ENCODE assay signal across 12 cellular contexts in genomic region chr4:142563682-142564291, GRCh38.
A peak's percentile ranks its signal among the peaks of the same experiment; 100 is the strongest.
DNase-seq lines count a peak whose midpoint lies in the region; ATAC-seq and TF ChIP-seq lines count a peak whose summit lies in the region.
"Had no signal": no experiment of that assay in that cellular context is flagged by ENCODE, and none has a peak within 500 bp of the region (broad histone marks: within the 10 kb centered on the region; RNA-seq: fewer than 3 reads in every experiment).

No MANE protein-coding gene starts in this region.

- no peaks in the 10 kb centered on the region for H3K9me3 ChIP-seq in mammary epithelial cell (replicated peaks; ENCODE audit: insufficient read depth, low read length)
- H3K9me3 ChIP-seq in heart left ventricle, result peaks cover 0 to 10% (median 0%) of the 10 kb centered on the region in 12 donors

- H4K20me1 ChIP-seq in mammary epithelial cell (ENCODE audit: insufficient read depth, low read length), result no peaks in the 10 kb centered on the region

- in situ Hi-C loops in mammary epithelial cell (cut with MboI; ENCODE audit: low sequenced_read_pairs in 2 of 2), result loop anchor here in 1 of 2 donors (25.0 kb wide), 1 partner anchor 149 kb away; no protein-coding TSS in a partner anchor

- H3K36me3 ChIP-seq in mammary epithelial cell (ENCODE audit: insufficient read depth, low read length), result no peaks in the 10 kb centered on the region
- H3K36me3 ChIP-seq in heart left ventricle, result no peaks in the 10 kb centered on the region

- no peak for TF ChIP-seq POLR2A in heart left ventricle (IDR thresholded peaks at IDR 0.05)

- H3K4me1 Mint-ChIP-seq in activated T-cell treated with anti-CD3 and anti-CD28 coated beads, Interleukin-2, amount 50 U/mL, for 4 hours (ENCODE audit: low read depth), result peaks cover 55% of the 10 kb centered on the region

- no peak overlapping the region for H3K4me2 ChIP-seq in mammary epithelial cell (ENCODE audit: insufficient read depth, low read depth, low read length)

- H3K27me3 ChIP-seq in mammary epithelial cell (ENCODE audit: insufficient read depth, low read length) (no peaks in the 10 kb centered on the region), heart left ventricle (no peaks in the 10 kb centered on the region)

- CTCF ChIA-PET in mammary epithelial cell (lab: Charles Lee; ENCODE audit: low non-redundant PET), result no interaction called here

- peaks cover 8% of the 10 kb centered on the region for H3K36me3 Mint-ChIP-seq in activated T-cell treated with anti-CD3 and anti-CD28 coated beads, Interleukin-2, amount 50 U/mL, for 4 hours (ENCODE audit: insufficient read depth)

- H3K4me1 ChIP-seq in mammary epithelial cell (ENCODE audit: insufficient read depth, low read length) (peaks cover 22% of the 10 kb centered on the region), heart left ventricle (peaks cover 0 to 18% (median 6%) of the 10 kb centered on the region in 12 donors)

- 96% methylated on average over 5 of the region's 6 CpGs for WGBS in mammary epithelial cell (ENCODE audit: low coverage, missing lambda C conversion rate)
- 91 to 95% (median 92%) methylated on average over 6 of the region's 6 CpGs for WGBS in heart left ventricle, 4 donors

- H2AFZ ChIP-seq in mammary epithelial cell (ENCODE audit: low read depth, low read length), result peak overlapping the region; percentile 8

- dilution Hi-C loops in mammary epithelial cell (cut with HindIII; ENCODE audit: low sequenced_read_pairs), result no loop called here

- peak overlapping the region; percentile 27 for H3K4me3 Mint-ChIP-seq in activated T-cell treated with anti-CD3 and anti-CD28 coated beads, Interleukin-2, amount 50 U/mL, for 4 hours

- no peak for TF ChIP-seq CTCF in mammary epithelial cell (conservative IDR thresholded peaks at IDR 0.05 in 1 of 2, IDR thresholded peaks at IDR 0.05 in 1 of 2; ENCODE audit: extremely low read depth in 1 of 2, insufficient read depth in 1 of 2, low read depth in 1 of 2, low read length in 2 of 2)
- no peak for TF ChIP-seq CTCF in heart left ventricle (IDR thresholded peaks at IDR 0.05)

- ATAC-seq in activated T-cell treated with anti-CD3 and anti-CD28 coated beads, Interleukin-2, amount 50 U/mL, for 4 hours, result no peak
- ATAC-seq in heart left ventricle (no peak), GM21515 (IDR thresholded peaks at IDR 0.05; ENCODE audit: unreplicated experiment) (no peak)

- intact Hi-C loops in mammary epithelial cell (cut with micrococcal nuclease), result no loop called here
- intact Hi-C loops in heart left ventricle (cut with DNase I), result no loop called here

- no peak for DNase-seq in activated T-cell treated with anti-CD3 and anti-CD28 coated beads, Interleukin-2, amount 50 U/mL, for 4 hours
- DNase-seq in activated T-cell treated with anti-CD3 and anti-CD28 coated beads, Interleukin-2, amount 50 U/mL, for 48 hours, result no peak
- DNase-seq in HT1080 (ENCODE audit: low read depth) (peak; percentile 51), mammary epithelial cell (peak; percentile 55), non-pigmented ciliary epithelial cell (ENCODE audit: low read depth) (peak; percentile 18), heart left ventricle (no peak), NCI-H2081 treated with DMSO at 0.1 percent for 48 hours (lab: John Stamatoyannopoulos, UW) (no peak)
- DNase-seq: amygdala, H7, NCI-H2227 treated with DMSO at 0.1 percent for 48 hours, Right ventricle myocardium superior had no signal

- H3K9me3 Mint-ChIP-seq in activated T-cell treated with anti-CD3 and anti-CD28 coated beads, Interleukin-2, amount 50 U/mL, for 4 hours, result no peaks in the 10 kb centered on the region

- H3K27ac ChIP-seq in mammary epithelial cell (ENCODE audit: insufficient read depth, low read depth, low read length) (no peak overlapping the region), heart left ventricle (no peak overlapping the region)

- no peak overlapping the region for H3K9ac ChIP-seq in mammary epithelial cell (ENCODE audit: insufficient read depth, low read length)

- H3K4me3 ChIP-seq in mammary epithelial cell (replicated peaks in 1 of 3; ENCODE audit: insufficient read depth in 1 of 3, low read depth in 2 of 3, low read length in 3 of 3), result no peak overlapping the region
- no peak overlapping the region for H3K4me3 ChIP-seq in heart left ventricle

- no peaks in the 10 kb centered on the region for H3K27me3 Mint-ChIP-seq in activated T-cell treated with anti-CD3 and anti-CD28 coated beads, Interleukin-2, amount 50 U/mL, for 4 hours (ENCODE audit: low read depth)

- H3K79me2 ChIP-seq in mammary epithelial cell (ENCODE audit: insufficient read depth, low read length), result no peaks in the 10 kb centered on the region

- BruUV-seq in mammary epithelial cell (replicated peaks; lab: Mats Ljungman, UMichigan), result no TSS peak

Comparison
In these comparisons a context has a peak if more than half of its experiments do, and no peak if none do; other contexts are left out.
1. DNase-seq: peak in HT1080 (single experiment), mammary epithelial cell (single experiment) and non-pigmented ciliary epithelial cell (single experiment); none in activated T-cell treated with anti-CD3 and anti-CD28 coated beads, Interleukin-2, amount 50 U/mL, for 4 hours (single experiment), activated T-cell treated with anti-CD3 and anti-CD28 coated beads, Interleukin-2, amount 50 U/mL, for 48 hours (0 of 2), heart left ventricle (0 of 5) and NCI-H2081 treated with DMSO at 0.1 percent for 48 hours (single experiment).